ENCODE assay signal across 12 cellular contexts in genomic region chr4:85732124-85732523, GRCh38.
DNase-seq lines count a peak whose midpoint lies in the region; ATAC-seq, FAIRE-seq and TF ChIP-seq lines count a peak whose summit lies in the region.
"Had no signal": no experiment of that assay in that cellular context is flagged by ENCODE, and none has a peak within 500 bp of the region (broad histone marks: within the 10 kb centered on the region; RNA-seq: fewer than 3 reads in every experiment).

No MANE protein-coding gene starts in this region.

- no peak for TF ChIP-seq CTCF in testis (IDR thresholded peaks at IDR 0.05)
- TF ChIP-seq CTCF in HepG2 (CRISPR knock-in tag; IDR thresholded peaks at IDR 0.05) = no peak

- DNase-seq in NCI-H69 (lab: John Stamatoyannopoulos, UW) = peak; percentile 64
- peak; percentile 23 for DNase-seq in small intestine
- DNase-seq in testis = no peak
- DNase-seq in HepG2 (ENCODE audit: low spot score) = no peak
- no peak for DNase-seq in COLO829 (ENCODE audit: low spot score)
- DNase-seq: activated CD4-positive, alpha-beta T cell treated with anti-CD3 and anti-CD28 coated beads, Interleukin-2, amount 50 U/mL, for 48 hours; CD8-positive, alpha-beta T cell; HFFc6; NCI-H526 treated with DMSO at 0.1 percent for 48 hours had no signal

- no peak overlapping the region for H3K4me3 ChIP-seq in small intestine (ENCODE audit: low read depth in 1 of 2, low read length in 2 of 2)
- H3K4me3 ChIP-seq in testis = no peak overlapping the region
- H3K4me3 ChIP-seq in HepG2 (replicated peaks in 1 of 3; ENCODE audit: insufficient read depth in 1 of 3, low read depth in 2 of 3, low read length in 3 of 3) = no peak overlapping the region
- H3K4me3 ChIP-seq: SK-N-MC had no signal

- no peaks in the 10 kb centered on the region for H3K79me2 ChIP-seq in HepG2 (ENCODE audit: insufficient read depth, low read length)

- WGBS in small intestine, 3 donors = 7 to 24% (median 22%) methylated on average over 1 of the region's 1 CpG
- 29 to 42% methylated on average over 1 of the region's 1 CpG for WGBS in testis, 2 donors
- 0% methylated on average over 1 of the region's 1 CpG for WGBS in HepG2 (ENCODE audit: low lambda C conversion rate)

- H3K4me1 ChIP-seq in small intestine (ENCODE audit: control insufficient read depth in 2 of 2, insufficient read depth in 1 of 2, low read depth in 1 of 2, low read length in 1 of 2) (no peaks in the 10 kb centered on the region), testis (no peaks in the 10 kb centered on the region), HepG2 (ENCODE audit: insufficient read depth, low read length) (no peaks in the 10 kb centered on the region)

- POLR2A ChIA-PET in HepG2 (lab: Yijun Ruan, JAX) = no interaction called here

- no peaks in the 10 kb centered on the region for H3K9me3 ChIP-seq in small intestine (ENCODE audit: control insufficient read depth, low read depth)
- no peaks in the 10 kb centered on the region for H3K9me3 ChIP-seq in testis
- H3K9me3 ChIP-seq in HepG2 (ENCODE audit: low read length) = no peaks in the 10 kb centered on the region

- CTCF ChIA-PET in HepG2 (lab: Yijun Ruan, JAX; ENCODE audit: low intra/inter-chr PET ratio, low total read pairs) = no interaction called here

- H4K20me1 ChIP-seq in HepG2 (ENCODE audit: insufficient read depth, low read length) = no peaks in the 10 kb centered on the region

- no peak overlapping the region for H3K4me2 ChIP-seq in HepG2 (ENCODE audit: low read depth, low read length)

- ATAC-seq in GM19035 (IDR thresholded peaks at IDR 0.05; ENCODE audit: unreplicated experiment) = peak; percentile 45
- ATAC-seq in HG03025 (IDR thresholded peaks at IDR 0.05; ENCODE audit: low FRiP score, unreplicated experiment) = peak; percentile 58
- no peak for ATAC-seq in HepG2
- ATAC-seq: CD8-positive, alpha-beta T cell had no signal

- intact Hi-C loops in testis (cut with DNase I; ENCODE audit: low total_unique reads) (no loop called here), HepG2 (cut with micrococcal nuclease; ENCODE audit: unreplicated experiment) (no loop called here)

- BruUV-seq in HepG2 (replicated peaks; lab: Mats Ljungman, UMichigan) = no TSS peak

- TF ChIP-seq POLR2A in testis (IDR thresholded peaks at IDR 0.05) (no peak), HepG2 (IDR thresholded peaks at IDR 0.05; ENCODE audit: insufficient read depth in 1 of 2, low read depth in 2 of 2, low read length in 2 of 2) (no peak)

- H3K9ac ChIP-seq in HepG2 (ENCODE audit: insufficient read depth, low read depth, low read length) = no peak overlapping the region

- in situ Hi-C loops in HepG2 (cut with HindIII; ENCODE audit: extremely low pct_ligation_motif_present, low pct_unique_long_range_greater_than_20kb) = loop anchor here (25.0 kb wide), 1 partner anchor 595 kb away; no protein-coding TSS in a partner anchor

- no peaks in the 10 kb centered on the region for H3K27me3 ChIP-seq in small intestine (ENCODE audit: control insufficient read depth in 2 of 2, insufficient read depth in 2 of 2, low read length in 2 of 2)
- no peaks in the 10 kb centered on the region for H3K27me3 ChIP-seq in testis
- H3K27me3 ChIP-seq in HepG2 (ENCODE audit: control insufficient read depth in 1 of 2, insufficient read depth in 2 of 2, low read length in 2 of 2) = no peaks in the 10 kb centered on the region; a peak in 1 of 5 replicates

- no peak overlapping the region for H3K27ac ChIP-seq in small intestine (ENCODE audit: low read depth in 1 of 2, low read length in 1 of 2)
- H3K27ac ChIP-seq in testis = no peak overlapping the region
- no peak overlapping the region for H3K27ac ChIP-seq in HepG2 (ENCODE audit: extremely low read length, insufficient read depth, low read length)
- H3K27ac ChIP-seq: SK-N-MC had no signal

- FAIRE-seq in small intestine (lab: Jason Lieb, UNC) = no peak
- no peak for FAIRE-seq in HepG2 (lab: Jason Lieb, UNC)

- H3K36me3 ChIP-seq in small intestine (ENCODE audit: control insufficient read depth in 2 of 2, insufficient read depth in 2 of 2, low read length in 2 of 2) (no peaks in the 10 kb centered on the region), testis (ENCODE audit: low read depth, missing control alignments) (no peaks in the 10 kb centered on the region), HepG2 (replicated peaks in 1 of 2; ENCODE audit: control insufficient read depth in 1 of 2, insufficient read depth in 2 of 2, low read length in 2 of 2) (no peaks in the 10 kb centered on the region)

- TF ChIP-seq EP300 in HepG2 (IDR thresholded peaks at IDR 0.05; ENCODE audit: low read depth in 2 of 2, low read length in 2 of 2) = no peak
- TF ChIP-seq EP300 in HepG2 (CRISPR knock-in tag; IDR thresholded peaks at IDR 0.05; ENCODE audit: borderline replicate concordance) = no peak

- H2AFZ ChIP-seq in HepG2 (ENCODE audit: low read length) = no peak overlapping the region

- TF ChIP-seq RAD21 in HepG2 (CRISPR knock-in tag; IDR thresholded peaks at IDR 0.05) = no peak

TF ChIP-seq in HepG2, 621 proteins besides CTCF, POLR2A, EP300 and RAD21 (continues in another document):
- TF ChIP-seq RELA (CRISPR knock-in tag; IDR thresholded peaks at IDR 0.05) (no peak), MAX (IDR thresholded peaks at IDR 0.05) (no peak), KAT8 (CRISPR knock-in tag; IDR thresholded peaks at IDR 0.05) (no peak), ELK4 (CRISPR knock-in tag; IDR thresholded peaks at IDR 0.05; ENCODE audit: borderline replicate concordance) (no peak), HOMEZ (CRISPR knock-in tag; IDR thresholded peaks at IDR 0.05; ENCODE audit: low read depth) (no peak), SMAD3 (CRISPR knock-in tag; IDR thresholded peaks at IDR 0.05) (no peak), ZBTB7A (CRISPR knock-in tag; IDR thresholded peaks at IDR 0.05) (no peak), SYNCRIP (IDR thresholded peaks at IDR 0.05; ENCODE audit: insufficient read depth, low read depth, low read length) (no peak), PAXIP1 (CRISPR knock-in tag; conservative IDR thresholded peaks at IDR 0.05) (no peak), ZNF614 (CRISPR knock-in tag; IDR thresholded peaks at IDR 0.05; ENCODE audit: borderline replicate concordance) (no peak)

Comparison
In these comparisons a context has a peak if more than half of its experiments do, and no peak if none do; other contexts are left out.
1. DNase-seq: peak in NCI-H69 (single experiment) and small intestine (single experiment); none in testis (single experiment), HepG2 (single experiment) and COLO829 (single experiment).